10 cellular contexts compared by ENCODE assay signal in genomic region chr6:115356371-115356770, GRCh38.
"Had no signal": no experiment of that assay in that cellular context is flagged by ENCODE, and none has a peak within 500 bp of the region (broad histone marks: within the 10 kb centered on the region; RNA-seq: fewer than 3 reads in every experiment).

No MANE protein-coding gene starts in this region.

- H3K4me3 Mint-ChIP-seq: H9, HFFc6 had no signal

- H3K4me2 ChIP-seq: KMS-11 had no signal

- DNase-seq: GM23248, H9, HCEC 1CT, HFFc6, IMR-90, KBM-7 had no signal

- H3K27ac Mint-ChIP-seq: H9, HFFc6 had no signal

- H3K9me3 Mint-ChIP-seq: H9 had no signal

- H3K9ac ChIP-seq: GM23248, KMS-11 had no signal

- H3K27ac ChIP-seq: GM23248, KMS-11 had no signal

- H3K4me3 ChIP-seq: GM23248 had no signal

- H2AFZ ChIP-seq: GM23248 had no signal

- FAIRE-seq: H1, H54, HTR-8/SVneo had no signal
